11 cellular contexts compared by ENCODE assay signal in the genomic region with DNA sequence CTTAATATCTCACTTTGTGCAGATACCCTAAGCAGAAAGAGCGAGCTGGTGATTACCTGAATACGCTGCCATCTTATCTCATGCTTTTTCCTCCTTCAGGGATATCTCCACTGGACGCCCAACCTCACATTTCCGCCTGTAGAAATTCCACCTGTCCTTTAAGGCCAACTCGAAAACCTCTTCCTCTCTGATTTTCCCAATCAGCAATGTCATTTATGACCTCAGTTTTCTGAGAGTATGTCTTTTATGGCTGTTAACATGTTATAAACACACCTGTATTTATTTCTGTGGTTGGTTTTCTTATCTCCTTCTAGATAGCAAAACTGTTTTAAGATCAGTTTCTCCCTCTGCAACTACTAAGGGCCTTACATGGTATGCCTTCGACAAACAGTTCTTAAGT. TPM values are rescaled to one million over a fixed set of nuclear protein-coding genes. Genes with fewer than 3 reads are reported as not detected.
DNase-seq lines count a peak whose midpoint lies in the region; ATAC-seq and TF ChIP-seq lines count a peak whose summit lies in the region.
"Had no signal": no experiment of that assay in that cellular context is flagged by ENCODE, and none has a peak within 500 bp of the region (broad histone marks: within the 10 kb centered on the region; RNA-seq: fewer than 3 reads in every experiment).

No MANE protein-coding gene starts in this region.

- TF ChIP-seq POLR2A in breast epithelium (IDR thresholded peaks at IDR 0.05) = no peak

- H3K27ac ChIP-seq in BLaER1 = no peak overlapping the region
- H3K27ac ChIP-seq in KOPT-K1 (ENCODE audit: low read depth, low read length, poor library complexity, severe bottlenecking) = peak overlapping the region; percentile 99
- H3K27ac ChIP-seq in breast epithelium = peak overlapping the region; percentile 96 to 98

- H3K4me3 ChIP-seq in BLaER1 (no peak overlapping the region), breast epithelium (peak overlapping the region in 1 of 3 donors; percentile 91)

- H3K4me2 ChIP-seq in BLaER1 = peak overlapping the region; percentile 97; the same call in 1 of the 2 replicates

- H3K36me3 Mint-ChIP-seq in natural killer cell treated with Interleukin-12 subunit alpha and Interleukin-12 subunit beta and Interleukin-15 and Interleukin-18, amount 100 ng/mL, for 72 hours = peaks cover 5% of the 10 kb centered on the region

- no peaks in the 10 kb centered on the region for H3K27me3 Mint-ChIP-seq in natural killer cell treated with Interleukin-12 subunit alpha and Interleukin-12 subunit beta and Interleukin-15 and Interleukin-18, amount 100 ng/mL, for 72 hours

- no peak for DNase-seq in breast epithelium (ENCODE audit: low spot score in 2 of 2)
- DNase-seq in natural killer cell treated with Interleukin-12 subunit alpha and Interleukin-12 subunit beta and Interleukin-15 and Interleukin-18, amount 100 ng/mL, for 72 hours (ENCODE audit: low spot score) = no peak
- DNase-seq in NCI-H2029 treated with DMSO at 0.1 percent for 48 hours (lab: John Stamatoyannopoulos, UW) = no peak
- DNase-seq in NCI-H1694 treated with DMSO at 0.1 percent for 48 hours (lab: John Stamatoyannopoulos, UW) = no peak
- no peak for DNase-seq in NCI-H69 (lab: John Stamatoyannopoulos, UW)
- DNase-seq: dermis blood vessel endothelial cell, NCI-H1694, SIG-M5 had no signal

- H3K9ac ChIP-seq in BLaER1 = no peak overlapping the region

- intact Hi-C loops in breast epithelium (cut with DNase I; ENCODE audit: low total_unique reads) = loop anchor here (5.0 kb wide), 1 partner anchor 43 kb away; no protein-coding TSS in a partner anchor

- no peaks in the 10 kb centered on the region for H3K27me3 ChIP-seq in BLaER1
- no peaks in the 10 kb centered on the region for H3K27me3 ChIP-seq in breast epithelium

- H3K36me3 ChIP-seq in BLaER1 (no peaks in the 10 kb centered on the region), KOPT-K1 (ENCODE audit: insufficient read depth, low read length) (peaks cover 31% of the 10 kb centered on the region), breast epithelium (no peaks in the 10 kb centered on the region)

- H3K27ac Mint-ChIP-seq in natural killer cell treated with Interleukin-12 subunit alpha and Interleukin-12 subunit beta and Interleukin-15 and Interleukin-18, amount 100 ng/mL, for 72 hours = peak overlapping the region; percentile 72 to 81

- H3K9me3 ChIP-seq in BLaER1 = no peaks in the 10 kb centered on the region
- H3K9me3 ChIP-seq in KOPT-K1 (ENCODE audit: insufficient read depth, low read length, poor library complexity, severe bottlenecking) = no peaks in the 10 kb centered on the region
- no peaks in the 10 kb centered on the region for H3K9me3 ChIP-seq in breast epithelium

- H3K4me1 ChIP-seq in BLaER1 = peaks cover 71% of the 10 kb centered on the region
- H3K4me1 ChIP-seq in breast epithelium = peaks cover 11 to 19% of the 10 kb centered on the region in 2 donors

- H3K4me1 Mint-ChIP-seq in natural killer cell treated with Interleukin-12 subunit alpha and Interleukin-12 subunit beta and Interleukin-15 and Interleukin-18, amount 100 ng/mL, for 72 hours (ENCODE audit: low read depth in 2 of 2) = peaks cover 55 to 58% of the 10 kb centered on the region in 2 donors

- ATAC-seq in natural killer cell treated with Interleukin-12 subunit alpha and Interleukin-12 subunit beta and Interleukin-15 and Interleukin-18, amount 100 ng/mL, for 72 hours = no peak
- ATAC-seq in GM19452 (IDR thresholded peaks at IDR 0.05; ENCODE audit: unreplicated experiment) = no peak

- no peak for TF ChIP-seq CTCF in breast epithelium (IDR thresholded peaks at IDR 0.05)

- H4K20me1 ChIP-seq in BLaER1 = peaks cover 8% of the 10 kb centered on the region; the same call in 1 of the 2 replicates

- no peaks in the 10 kb centered on the region for H3K9me3 Mint-ChIP-seq in natural killer cell treated with Interleukin-12 subunit alpha and Interleukin-12 subunit beta and Interleukin-15 and Interleukin-18, amount 100 ng/mL, for 72 hours

- H3K4me3 Mint-ChIP-seq in natural killer cell treated with Interleukin-12 subunit alpha and Interleukin-12 subunit beta and Interleukin-15 and Interleukin-18, amount 100 ng/mL, for 72 hours = peak overlapping the region; percentile 49

RNA-seq across cellular contexts. Expression of gene CD34, which starts 41.1 kb away (rescaled TPM):
- 10 to 100 TPM; 15.7 to 80.6 (median 22.2) TPM for total RNA-seq in breast epithelium
- not detected for total RNA-seq in natural killer cell treated with Interleukin-12 subunit alpha and Interleukin-12 subunit beta and Interleukin-15 and Interleukin-18, amount 100 ng/mL, for 72 hours

Comparison
In these comparisons a context has a peak if more than half of its experiments do, and no peak if none do; other contexts are left out.
1. RNA of gene CD34, which starts 41.1 kb away (total RNA-seq): 15.7 to 80.6 TPM in breast epithelium; not detected in natural killer cell treated with Interleukin-12 subunit alpha and Interleukin-12 subunit beta and Interleukin-15 and Interleukin-18, amount 100 ng/mL, for 72 hours; every median in the first group is over 10 times any median in the second.